1 cellular context compared by ENCODE assay signal in genomic region chr1:207025144-207025880, GRCh38.
TF ChIP-seq lines count a peak whose summit lies in the region.

No MANE protein-coding gene starts in this region.

TF ChIP-seq in K562, 482 proteins besides CTCF, POLR2A, EP300 and RAD21 (continued from another document and continues in another):
- TF ChIP-seq CUX1 (CRISPR knock-in tag; IDR thresholded peaks at IDR 0.05) (0 out of 2 replicates have a peak, but pooled peaks have one; percentile 4), KAT7 (CRISPR knock-in tag; IDR thresholded peaks at IDR 0.05; ENCODE audit: borderline replicate concordance) (no peak), ZNF512 (tag; IDR thresholded peaks at IDR 0.05) (no peak), ZNF561 (CRISPR knock-in tag; conservative IDR thresholded peaks at IDR 0.05) (peak; percentile 82; the same call in 1 of the 2 replicates), HDAC8 (tag; IDR thresholded peaks at IDR 0.05) (peak; percentile 56; the same call in 1 of the 2 replicates), ZNF444 (CRISPR knock-in tag; IDR thresholded peaks at IDR 0.05) (peak; percentile 74; the same call in 1 of the 2 replicates), KDM5B (IDR thresholded peaks at IDR 0.05; ENCODE audit: insufficient replicate concordance, low read depth, low read length) (peak; percentile 25), AFF4 (CRISPR knock-in tag; IDR thresholded peaks at IDR 0.05) (peak; percentile 4; the same call in 1 of the 2 replicates), TCFL5 (CRISPR knock-in tag; conservative IDR thresholded peaks at IDR 0.05) (no peak), ARID4B (CRISPR knock-in tag; IDR thresholded peaks at IDR 0.05) (no peak), TFE3 (CRISPR knock-in tag; IDR thresholded peaks at IDR 0.05) (peak; percentile 31), STAT5B (CRISPR knock-in tag; IDR thresholded peaks at IDR 0.05) (no peak), TEAD2 (tag; IDR thresholded peaks at IDR 0.05) (0 out of 2 replicates have a peak, but pooled peaks have one; percentile 51), ZNF449 (CRISPR knock-in tag; IDR thresholded peaks at IDR 0.05) (peak; percentile 81), ERF (CRISPR knock-in tag; IDR thresholded peaks at IDR 0.05) (peak; percentile 88), SREBF2 (CRISPR knock-in tag; IDR thresholded peaks at IDR 0.05) (no peak), GTF2B (IDR thresholded peaks at IDR 0.05; ENCODE audit: extremely low read depth, insufficient read length) (no peak), RNF219 (CRISPR knock-in tag; IDR thresholded peaks at IDR 0.05) (peak; percentile 11; the same call in 1 of the 2 replicates), SNAPC5 (CRISPR knock-in tag; IDR thresholded peaks at IDR 0.05) (no peak), ZBTB12 (CRISPR knock-in tag; IDR thresholded peaks at IDR 0.05) (peak; percentile 16; the same call in 1 of the 2 replicates), CREB3L1 (IDR thresholded peaks at IDR 0.05; ENCODE audit: borderline replicate concordance, low read depth) (no peak), ZNF212 (CRISPR knock-in tag; IDR thresholded peaks at IDR 0.05) (peak; percentile 71; the same call in 1 of the 2 replicates), CHD1 (IDR thresholded peaks at IDR 0.05; ENCODE audit: low read length) (peak; percentile 42), ZNF707 (CRISPR knock-in tag; conservative IDR thresholded peaks at IDR 0.05) (peak; percentile 53), TCF15 (CRISPR knock-in tag; IDR thresholded peaks at IDR 0.05) (peak; percentile 84; the same call in 1 of the 2 replicates)
